In genomic region chr19:12965017-12965811, GRCh38 we compare ENCODE assay signal across 8 cellular contexts. TPM values are rescaled to one million over a fixed set of nuclear protein-coding genes. Genes with fewer than 3 reads are reported as not detected.
A peak's percentile ranks its signal among the peaks of the same experiment; 100 is the strongest.
DNase-seq lines count a peak whose midpoint lies in the region; ATAC-seq and TF ChIP-seq lines count a peak whose summit lies in the region.

No MANE protein-coding gene starts in this region.

- H3K27ac ChIP-seq in aorta (ENCODE audit: low read depth in 1 of 2, low read length in 2 of 2), result no peak overlapping the region

- no peaks in the 10 kb centered on the region for H3K36me3 ChIP-seq in aorta (ENCODE audit: control insufficient read depth in 1 of 2, insufficient read depth in 2 of 2, low read length in 1 of 2)

- TF ChIP-seq CTCF in retinal pigment epithelial cell (conservative IDR thresholded peaks at IDR 0.05; ENCODE audit: low read depth, low read length), result peak; percentile 87

- DNase-seq in COLO668 (lab: John Stamatoyannopoulos, UW; ENCODE audit: unreplicated experiment) (peak; percentile 84), NCI-H128 (lab: John Stamatoyannopoulos, UW; ENCODE audit: unreplicated experiment) (peak; percentile 63), T-helper 2 cell (peak; percentile 61 to 80 (median 70)), anterior cingulate cortex (lab: John Stamatoyannopoulos, UW) (peak in 54 of 58 donors; percentile 15 to 82 (median 60)), hepatic stellate cell (ENCODE audit: low spot score) (peak; percentile 83), retinal pigment epithelial cell (ENCODE audit: low read depth) (no peak), aorta (peak; percentile 82 to 95)

- H3K4me3 ChIP-seq in retinal pigment epithelial cell (ENCODE audit: low read length) (peak overlapping the region; percentile 48), aorta (ENCODE audit: low read length in 2 of 2) (peak overlapping the region in 1 of 2 donors; percentile 25)

- ATAC-seq in GM21825 (IDR thresholded peaks at IDR 0.05; ENCODE audit: unreplicated experiment) (peak; percentile 85), aorta (ENCODE audit: low FRiP score) (peak; percentile 97)

- H3K4me1 ChIP-seq in aorta (ENCODE audit: control insufficient read depth in 1 of 2, insufficient read depth in 2 of 2, low read length in 2 of 2), result no peaks in the 10 kb centered on the region

- no peaks in the 10 kb centered on the region for H3K9me3 ChIP-seq in aorta (ENCODE audit: control insufficient read depth, low read length)

- 1% methylated on average over 26 to 34 of the region's 34 CpGs for WGBS in aorta, 2 donors

- intact Hi-C loops in aorta (cut with DNase I), result no loop called here

- no peaks in the 10 kb centered on the region for H3K27me3 ChIP-seq in aorta (ENCODE audit: control insufficient read depth in 1 of 2, insufficient read depth in 2 of 2, low read length in 1 of 2)

RNA-seq across cellular contexts. Expression of gene DAND5, which starts 4.2 kb away (rescaled TPM):
- total RNA-seq in aorta, result not detected
- under 1 TPM in 1 of 2 donors, not detected in 1; 0.13 TPM for polyA plus RNA-seq in aorta

RNA-seq across cellular contexts. Expression of gene GADD45GIP1, which starts 8.2 kb away (rescaled TPM):
- 10 to 100 TPM; 15.3 to 15.7 TPM for total RNA-seq in aorta
- 10 to 100 TPM; 30.9 to 40.6 TPM for polyA plus RNA-seq in aorta

RNA-seq across cellular contexts. Expression of gene RAD23A, which starts 19.6 kb away (rescaled TPM):
- 100 to 1,000 TPM in 1 of 2 donors, 10 to 100 TPM in 1; 80.7 to 106 TPM for total RNA-seq in aorta
- 100 to 1,000 TPM in 1 of 2 donors, 10 to 100 TPM in 1; 72.4 to 154 TPM for polyA plus RNA-seq in aorta

RNA-seq across cellular contexts. Expression of gene CALR, which starts 26.8 kb away (rescaled TPM):
- total RNA-seq in aorta, result 100 to 1,000 TPM; 649 to 778 TPM
- polyA plus RNA-seq in aorta, result 100 to 1,000 TPM; 232 to 296 TPM

RNA-seq across cellular contexts. Expression of gene NFIX, which starts 30.1 kb away (rescaled TPM):
- total RNA-seq in aorta, result 100 to 1,000 TPM; 184 to 327 TPM
- polyA plus RNA-seq in aorta, result 10 to 100 TPM; 45.5 to 49.8 TPM
